Comparison of ENCODE assay signal across 1 cellular context in genomic region chr11:63829823-63830489, GRCh38.
A peak's percentile ranks its signal among the peaks of the same experiment; 100 is the strongest.
TF ChIP-seq lines count a peak whose summit lies in the region.

No MANE protein-coding gene starts in this region.

TF ChIP-seq in HepG2, 621 proteins besides CTCF, POLR2A, EP300 and RAD21 (continued from another document and continues in another):
- TF ChIP-seq, protein P1, sequence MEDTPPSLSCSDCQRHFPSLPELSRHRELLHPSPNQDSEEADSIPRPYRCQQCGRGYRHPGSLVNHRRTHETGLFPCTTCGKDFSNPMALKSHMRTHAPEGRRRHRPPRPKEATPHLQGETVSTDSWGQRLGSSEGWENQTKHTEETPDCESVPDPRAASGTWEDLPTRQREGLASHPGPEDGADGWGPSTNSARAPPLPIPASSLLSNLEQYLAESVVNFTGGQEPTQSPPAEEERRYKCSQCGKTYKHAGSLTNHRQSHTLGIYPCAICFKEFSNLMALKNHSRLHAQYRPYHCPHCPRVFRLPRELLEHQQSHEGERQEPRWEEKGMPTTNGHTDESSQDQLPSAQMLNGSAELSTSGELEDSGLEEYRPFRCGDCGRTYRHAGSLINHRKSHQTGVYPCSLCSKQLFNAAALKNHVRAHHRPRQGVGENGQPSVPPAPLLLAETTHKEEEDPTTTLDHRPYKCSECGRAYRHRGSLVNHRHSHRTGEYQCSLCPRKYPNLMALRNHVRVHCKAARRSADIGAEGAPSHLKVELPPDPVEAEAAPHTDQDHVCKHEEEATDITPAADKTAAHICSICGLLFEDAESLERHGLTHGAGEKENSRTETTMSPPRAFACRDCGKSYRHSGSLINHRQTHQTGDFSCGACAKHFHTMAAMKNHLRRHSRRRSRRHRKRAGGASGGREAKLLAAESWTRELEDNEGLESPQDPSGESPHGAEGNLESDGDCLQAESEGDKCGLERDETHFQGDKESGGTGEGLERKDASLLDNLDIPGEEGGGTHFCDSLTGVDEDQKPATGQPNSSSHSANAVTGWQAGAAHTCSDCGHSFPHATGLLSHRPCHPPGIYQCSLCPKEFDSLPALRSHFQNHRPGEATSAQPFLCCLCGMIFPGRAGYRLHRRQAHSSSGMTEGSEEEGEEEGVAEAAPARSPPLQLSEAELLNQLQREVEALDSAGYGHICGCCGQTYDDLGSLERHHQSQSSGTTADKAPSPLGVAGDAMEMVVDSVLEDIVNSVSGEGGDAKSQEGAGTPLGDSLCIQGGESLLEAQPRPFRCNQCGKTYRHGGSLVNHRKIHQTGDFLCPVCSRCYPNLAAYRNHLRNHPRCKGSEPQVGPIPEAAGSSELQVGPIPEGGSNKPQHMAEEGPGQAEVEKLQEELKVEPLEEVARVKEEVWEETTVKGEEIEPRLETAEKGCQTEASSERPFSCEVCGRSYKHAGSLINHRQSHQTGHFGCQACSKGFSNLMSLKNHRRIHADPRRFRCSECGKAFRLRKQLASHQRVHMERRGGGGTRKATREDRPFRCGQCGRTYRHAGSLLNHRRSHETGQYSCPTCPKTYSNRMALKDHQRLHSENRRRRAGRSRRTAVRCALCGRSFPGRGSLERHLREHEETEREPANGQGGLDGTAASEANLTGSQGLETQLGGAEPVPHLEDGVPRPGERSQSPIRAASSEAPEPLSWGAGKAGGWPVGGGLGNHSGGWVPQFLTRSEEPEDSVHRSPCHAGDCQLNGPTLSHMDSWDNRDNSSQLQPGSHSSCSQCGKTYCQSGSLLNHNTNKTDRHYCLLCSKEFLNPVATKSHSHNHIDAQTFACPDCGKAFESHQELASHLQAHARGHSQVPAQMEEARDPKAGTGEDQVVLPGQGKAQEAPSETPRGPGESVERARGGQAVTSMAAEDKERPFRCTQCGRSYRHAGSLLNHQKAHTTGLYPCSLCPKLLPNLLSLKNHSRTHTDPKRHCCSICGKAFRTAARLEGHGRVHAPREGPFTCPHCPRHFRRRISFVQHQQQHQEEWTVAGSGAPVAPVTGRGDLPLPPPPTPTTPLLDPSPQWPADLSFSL (CRISPR knock-in tag; IDR thresholded peaks at IDR 0.05) = no peak
- TF ChIP-seq ZEB1 (IDR thresholded peaks at IDR 0.05; ENCODE audit: insufficient replicate concordance, low read depth) (no peak), AHR (CRISPR knock-in tag; IDR thresholded peaks at IDR 0.05) (no peak), ZNF33B (CRISPR knock-in tag; IDR thresholded peaks at IDR 0.05) (no peak), FOXJ3 (CRISPR knock-in tag; IDR thresholded peaks at IDR 0.05; ENCODE audit: borderline replicate concordance) (no peak), NFATC3 (CRISPR knock-in tag; IDR thresholded peaks at IDR 0.05) (no peak), PHF20 (CRISPR knock-in tag; IDR thresholded peaks at IDR 0.05) (no peak), ZNF337 (CRISPR knock-in tag; IDR thresholded peaks at IDR 0.05; ENCODE audit: borderline replicate concordance, low read depth) (no peak), ZKSCAN1 (IDR thresholded peaks at IDR 0.05; ENCODE audit: low read length) (peak; percentile 77), ZNF3 (CRISPR knock-in tag; IDR thresholded peaks at IDR 0.05) (no peak), XRCC5 (optimal IDR thresholded peaks at IDR 0.05; ENCODE audit: low read length) (peak; percentile 80), KLF13 (CRISPR knock-in tag; IDR thresholded peaks at IDR 0.05) (0 out of 2 replicates have a peak, but pooled peaks have one; percentile 35), ZNF501 (CRISPR knock-in tag; IDR thresholded peaks at IDR 0.05) (peak; percentile 23; the same call in 1 of the 2 replicates), RFX3 (CRISPR knock-in tag; IDR thresholded peaks at IDR 0.05) (no peak), UBTF (CRISPR knock-in tag; IDR thresholded peaks at IDR 0.05) (peak; percentile 37; the same call in 1 of the 2 replicates), GZF1 (CRISPR knock-in tag; IDR thresholded peaks at IDR 0.05) (no peak), TEAD3 (CRISPR knock-in tag; optimal IDR thresholded peaks at IDR 0.05; ENCODE audit: borderline replicate concordance) (peak; percentile 80), ZNF597 (CRISPR knock-in tag; IDR thresholded peaks at IDR 0.05) (no peak), ZNF552 (CRISPR knock-in tag; IDR thresholded peaks at IDR 0.05; ENCODE audit: borderline replicate concordance) (no peak), SMAD9 (CRISPR knock-in tag; IDR thresholded peaks at IDR 0.05) (0 out of 2 replicates have a peak, but pooled peaks have one; percentile 46), ZNF256 (CRISPR knock-in tag; conservative IDR thresholded peaks at IDR 0.05) (no peak), MEIS1 (CRISPR knock-in tag; IDR thresholded peaks at IDR 0.05; ENCODE audit: borderline replicate concordance) (no peak), ZBTB20 (CRISPR knock-in tag; IDR thresholded peaks at IDR 0.05; ENCODE audit: borderline replicate concordance, low read depth) (no peak), HNF1B (CRISPR knock-in tag; IDR thresholded peaks at IDR 0.05) (peak; percentile 41; the same call in 1 of the 2 replicates), IKZF5 (CRISPR knock-in tag; IDR thresholded peaks at IDR 0.05) (no peak), ZNF558 (CRISPR knock-in tag; IDR thresholded peaks at IDR 0.05; ENCODE audit: borderline replicate concordance) (no peak), STAG1 (CRISPR knock-in tag; IDR thresholded peaks at IDR 0.05) (peak; percentile 95), ZFP36L2 (CRISPR knock-in tag; IDR thresholded peaks at IDR 0.05) (no peak)
- TF ChIP-seq, protein P2, sequence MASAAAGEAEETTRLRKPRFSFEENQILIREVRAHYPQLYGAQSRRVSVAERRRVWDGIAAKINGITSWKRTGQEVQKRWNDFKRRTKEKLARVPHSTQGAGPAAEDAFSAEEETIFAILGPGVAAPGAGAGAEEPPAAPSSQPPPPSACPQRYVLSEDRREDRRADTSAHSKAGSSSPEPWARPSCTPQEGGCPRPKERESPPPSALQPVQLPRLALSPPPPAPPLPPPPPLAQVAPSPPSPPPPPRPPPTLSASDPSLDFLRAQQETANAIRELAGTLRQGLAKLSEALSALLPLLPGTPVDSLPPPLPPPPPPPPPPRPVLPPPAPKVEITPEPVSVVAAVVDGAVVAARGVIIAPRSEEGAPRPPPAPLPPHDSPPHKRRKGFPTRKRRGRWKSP (CRISPR knock-in tag; IDR thresholded peaks at IDR 0.05) = no peak
- TF ChIP-seq, protein P3, sequence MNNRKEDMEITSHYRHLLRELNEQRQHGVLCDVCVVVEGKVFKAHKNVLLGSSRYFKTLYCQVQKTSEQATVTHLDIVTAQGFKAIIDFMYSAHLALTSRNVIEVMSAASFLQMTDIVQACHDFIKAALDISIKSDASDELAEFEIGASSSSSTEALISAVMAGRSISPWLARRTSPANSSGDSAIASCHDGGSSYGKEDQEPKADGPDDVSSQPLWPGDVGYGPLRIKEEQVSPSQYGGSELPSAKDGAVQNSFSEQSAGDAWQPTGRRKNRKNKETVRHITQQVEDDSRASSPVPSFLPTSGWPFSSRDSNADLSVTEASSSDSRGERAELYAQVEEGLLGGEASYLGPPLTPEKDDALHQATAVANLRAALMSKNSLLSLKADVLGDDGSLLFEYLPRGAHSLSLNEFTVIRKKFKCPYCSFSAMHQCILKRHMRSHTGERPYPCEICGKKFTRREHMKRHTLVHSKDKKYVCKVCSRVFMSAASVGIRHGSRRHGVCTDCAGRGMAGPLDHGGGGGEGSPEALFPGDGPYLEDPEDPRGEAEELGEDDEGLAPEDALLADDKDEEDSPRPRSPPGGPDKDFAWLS (CRISPR knock-in tag; IDR thresholded peaks at IDR 0.05; ENCODE audit: borderline replicate concordance) = no peak
- TF ChIP-seq, protein P4, sequence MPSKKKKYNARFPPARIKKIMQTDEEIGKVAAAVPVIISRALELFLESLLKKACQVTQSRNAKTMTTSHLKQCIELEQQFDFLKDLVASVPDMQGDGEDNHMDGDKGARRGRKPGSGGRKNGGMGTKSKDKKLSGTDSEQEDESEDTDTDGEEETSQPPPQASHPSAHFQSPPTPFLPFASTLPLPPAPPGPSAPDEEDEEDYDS (CRISPR knock-in tag; IDR thresholded peaks at IDR 0.05) = no peak
- TF ChIP-seq, protein P5, sequence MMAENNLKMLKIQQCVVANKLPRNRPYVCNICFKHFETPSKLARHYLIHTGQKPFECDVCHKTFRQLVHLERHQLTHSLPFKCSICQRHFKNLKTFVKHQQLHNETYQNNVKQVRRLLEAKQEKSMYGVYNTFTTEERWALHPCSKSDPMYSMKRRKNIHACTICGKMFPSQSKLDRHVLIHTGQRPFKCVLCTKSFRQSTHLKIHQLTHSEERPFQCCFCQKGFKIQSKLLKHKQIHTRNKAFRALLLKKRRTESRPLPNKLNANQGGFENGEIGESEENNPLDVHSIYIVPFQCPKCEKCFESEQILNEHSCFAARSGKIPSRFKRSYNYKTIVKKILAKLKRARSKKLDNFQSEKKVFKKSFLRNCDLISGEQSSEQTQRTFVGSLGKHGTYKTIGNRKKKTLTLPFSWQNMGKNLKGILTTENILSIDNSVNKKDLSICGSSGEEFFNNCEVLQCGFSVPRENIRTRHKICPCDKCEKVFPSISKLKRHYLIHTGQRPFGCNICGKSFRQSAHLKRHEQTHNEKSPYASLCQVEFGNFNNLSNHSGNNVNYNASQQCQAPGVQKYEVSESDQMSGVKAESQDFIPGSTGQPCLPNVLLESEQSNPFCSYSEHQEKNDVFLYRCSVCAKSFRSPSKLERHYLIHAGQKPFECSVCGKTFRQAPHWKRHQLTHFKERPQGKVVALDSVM (CRISPR knock-in tag; IDR thresholded peaks at IDR 0.05) = no peak
- TF ChIP-seq, protein P6, sequence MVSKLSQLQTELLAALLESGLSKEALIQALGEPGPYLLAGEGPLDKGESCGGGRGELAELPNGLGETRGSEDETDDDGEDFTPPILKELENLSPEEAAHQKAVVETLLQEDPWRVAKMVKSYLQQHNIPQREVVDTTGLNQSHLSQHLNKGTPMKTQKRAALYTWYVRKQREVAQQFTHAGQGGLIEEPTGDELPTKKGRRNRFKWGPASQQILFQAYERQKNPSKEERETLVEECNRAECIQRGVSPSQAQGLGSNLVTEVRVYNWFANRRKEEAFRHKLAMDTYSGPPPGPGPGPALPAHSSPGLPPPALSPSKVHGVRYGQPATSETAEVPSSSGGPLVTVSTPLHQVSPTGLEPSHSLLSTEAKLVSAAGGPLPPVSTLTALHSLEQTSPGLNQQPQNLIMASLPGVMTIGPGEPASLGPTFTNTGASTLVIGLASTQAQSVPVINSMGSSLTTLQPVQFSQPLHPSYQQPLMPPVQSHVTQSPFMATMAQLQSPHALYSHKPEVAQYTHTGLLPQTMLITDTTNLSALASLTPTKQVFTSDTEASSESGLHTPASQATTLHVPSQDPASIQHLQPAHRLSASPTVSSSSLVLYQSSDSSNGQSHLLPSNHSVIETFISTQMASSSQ (IDR thresholded peaks at IDR 0.05; ENCODE audit: low read depth) = no peak
- TF ChIP-seq, protein P6 (CRISPR knock-in tag; IDR thresholded peaks at IDR 0.05; ENCODE audit: borderline replicate concordance) = no peak
- TF ChIP-seq, protein P7, sequence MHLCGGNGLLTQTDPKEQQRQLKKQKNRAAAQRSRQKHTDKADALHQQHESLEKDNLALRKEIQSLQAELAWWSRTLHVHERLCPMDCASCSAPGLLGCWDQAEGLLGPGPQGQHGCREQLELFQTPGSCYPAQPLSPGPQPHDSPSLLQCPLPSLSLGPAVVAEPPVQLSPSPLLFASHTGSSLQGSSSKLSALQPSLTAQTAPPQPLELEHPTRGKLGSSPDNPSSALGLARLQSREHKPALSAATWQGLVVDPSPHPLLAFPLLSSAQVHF (CRISPR knock-in tag; IDR thresholded peaks at IDR 0.05) = no peak
